ENCODE assay signal across 1 cellular context in the genomic region with DNA sequence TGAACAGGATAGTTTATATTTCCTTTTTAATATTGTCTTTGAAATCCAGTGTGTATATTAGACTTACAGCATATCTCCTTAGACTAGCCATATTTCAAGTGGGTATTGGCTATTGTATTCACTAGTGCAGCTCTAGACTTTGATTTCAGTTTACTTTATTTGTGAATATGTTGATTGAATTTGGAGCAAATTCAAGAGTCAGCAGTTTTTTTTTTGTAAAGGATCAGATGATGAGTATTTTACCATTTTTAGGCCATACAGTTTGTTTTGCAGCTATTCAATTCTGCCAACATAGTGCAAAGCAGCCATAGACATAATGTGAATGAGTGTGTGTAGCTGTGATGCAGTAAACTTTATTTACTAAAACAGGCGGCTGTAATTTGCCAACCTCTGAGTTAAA.
TF ChIP-seq lines count a peak whose summit lies in the region.

No MANE protein-coding gene starts in this region.

TF ChIP-seq in HepG2, 621 proteins besides CTCF, POLR2A, EP300 and RAD21:
- TF ChIP-seq, protein P1, sequence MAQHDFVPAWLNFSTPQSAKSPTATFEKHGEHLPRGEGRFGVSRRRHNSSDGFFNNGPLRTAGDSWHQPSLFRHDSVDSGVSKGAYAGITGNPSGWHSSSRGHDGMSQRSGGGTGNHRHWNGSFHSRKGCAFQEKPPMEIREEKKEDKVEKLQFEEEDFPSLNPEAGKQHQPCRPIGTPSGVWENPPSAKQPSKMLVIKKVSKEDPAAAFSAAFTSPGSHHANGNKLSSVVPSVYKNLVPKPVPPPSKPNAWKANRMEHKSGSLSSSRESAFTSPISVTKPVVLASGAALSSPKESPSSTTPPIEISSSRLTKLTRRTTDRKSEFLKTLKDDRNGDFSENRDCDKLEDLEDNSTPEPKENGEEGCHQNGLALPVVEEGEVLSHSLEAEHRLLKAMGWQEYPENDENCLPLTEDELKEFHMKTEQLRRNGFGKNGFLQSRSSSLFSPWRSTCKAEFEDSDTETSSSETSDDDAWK (CRISPR knock-in tag; IDR thresholded peaks at IDR 0.05): no peak
- TF ChIP-seq, protein P2, sequence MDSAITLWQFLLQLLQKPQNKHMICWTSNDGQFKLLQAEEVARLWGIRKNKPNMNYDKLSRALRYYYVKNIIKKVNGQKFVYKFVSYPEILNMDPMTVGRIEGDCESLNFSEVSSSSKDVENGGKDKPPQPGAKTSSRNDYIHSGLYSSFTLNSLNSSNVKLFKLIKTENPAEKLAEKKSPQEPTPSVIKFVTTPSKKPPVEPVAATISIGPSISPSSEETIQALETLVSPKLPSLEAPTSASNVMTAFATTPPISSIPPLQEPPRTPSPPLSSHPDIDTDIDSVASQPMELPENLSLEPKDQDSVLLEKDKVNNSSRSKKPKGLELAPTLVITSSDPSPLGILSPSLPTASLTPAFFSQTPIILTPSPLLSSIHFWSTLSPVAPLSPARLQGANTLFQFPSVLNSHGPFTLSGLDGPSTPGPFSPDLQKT (CRISPR knock-in tag; IDR thresholded peaks at IDR 0.05; ENCODE audit: borderline replicate concordance): no peak
- no peak for TF ChIP-seq ZNF777 (CRISPR knock-in tag; IDR thresholded peaks at IDR 0.05)
- peak; percentile 48 to 82; a peak in 3 of 4 replicates for TF ChIP-seq MAFK (conservative IDR thresholded peaks at IDR 0.05 in 1 of 2, IDR thresholded peaks at IDR 0.05 in 1 of 2; ENCODE audit: low read length in 2 of 2)
- TF ChIP-seq MAFF (IDR thresholded peaks at IDR 0.05; ENCODE audit: low read depth, low read length): peak; percentile 62; the same call in 1 of the 2 replicates
- no peak for TF ChIP-seq ARNT (IDR thresholded peaks at IDR 0.05)
